11 cellular contexts compared by ENCODE assay signal in genomic region chr16:87986361-87986849, GRCh38. TPM values are rescaled to one million over a fixed set of nuclear protein-coding genes. Genes with fewer than 3 reads are reported as not detected.
DNase-seq lines count a peak whose midpoint lies in the region; ATAC-seq, FAIRE-seq and TF ChIP-seq lines count a peak whose summit lies in the region.
"Not testable (repeated sequence)": the region's sequence is repeated elsewhere in the genome, so short reads cannot be mapped to it uniquely, and the experiment has no call there.
"Had no signal": no experiment of that assay in that cellular context is flagged by ENCODE, and none has a peak within 500 bp of the region (broad histone marks: within the 10 kb centered on the region; RNA-seq: fewer than 3 reads in every experiment).

No MANE protein-coding gene starts in this region.

- TF ChIP-seq POLR2A in K562 (conservative IDR thresholded peaks at IDR 0.05), result not testable (repeated sequence)

- TF ChIP-seq CTCF in HL-60 (IDR thresholded peaks at IDR 0.05; ENCODE audit: insufficient read depth, low read length); RWPE2 (IDR thresholded peaks at IDR 0.05; ENCODE audit: poor library complexity, severe bottlenecking); foreskin fibroblast (IDR thresholded peaks at IDR 0.05; ENCODE audit: low read depth, low read length); parathyroid adenoma (IDR thresholded peaks at IDR 0.05): not testable (repeated sequence)
- peak in 1 of 3 experiments; percentile 17; a peak in 1 of 6 replicates for TF ChIP-seq CTCF in K562 (IDR thresholded peaks at IDR 0.05 in 2 of 3, conservative IDR thresholded peaks at IDR 0.05 in 1 of 3; ENCODE audit: insufficient read depth in 2 of 3, low read depth in 1 of 3, low read length in 3 of 3)

- H2AFZ ChIP-seq in K562 (ENCODE audit: low read depth, low read length), result peak overlapping the region; percentile 39; the same call in 1 of the 2 replicates
- not testable (repeated sequence) for H2AFZ ChIP-seq in parathyroid adenoma

- H3K36me3 ChIP-seq in BLaER1 treated with 17β-estradiol and CSF1 and Interleukin-3, amounts not matched to agents 10 nM and 100 nM, result peaks cover 44 to 82% (median 57%) of the 10 kb centered on the region in 11 experiments
- H3K36me3 ChIP-seq in RWPE2 (ENCODE audit: low read depth); parathyroid adenoma (ENCODE audit: control insufficient read depth, insufficient read depth, low read length): not testable (repeated sequence)
- H3K36me3 ChIP-seq in K562 (ENCODE audit: control insufficient read depth, insufficient read depth, low read length), result peaks cover 13% of the 10 kb centered on the region; the same call in 2 of the 3 replicates

- peaks cover 0 to 38% (median 31%) of the 10 kb centered on the region in 10 experiments; a peak in 16 of 20 replicates for H3K4me1 ChIP-seq in BLaER1 treated with 17β-estradiol and CSF1 and Interleukin-3, amounts not matched to agents 10 nM and 100 nM
- H3K4me1 ChIP-seq in RWPE2 (ENCODE audit: insufficient read depth, poor library complexity, severe bottlenecking); K562 (replicated peaks in 1 of 2; ENCODE audit: control insufficient read depth in 2 of 2, insufficient read depth in 2 of 2, low read length in 2 of 2): not testable (repeated sequence)
- H3K4me1 ChIP-seq in parathyroid adenoma, result peaks cover 30% of the 10 kb centered on the region

- not testable (repeated sequence) for TF ChIP-seq EP300 in K562 (IDR thresholded peaks at IDR 0.05; ENCODE audit: low read length)

- DNase-seq in HL-60 (ENCODE audit: low read depth in 1 of 2, low spot score in 1 of 2), result peak; percentile 4 to 21
- DNase-seq in RWPE2 (ENCODE audit: low spot score), result not testable (repeated sequence)
- DNase-seq in activated T-cell treated with anti-CD3 and anti-CD28 coated beads for 48 hours (ENCODE audit: low read depth), result peak; percentile 35
- DNase-seq in K562 (ENCODE audit: extremely low read depth in 1 of 4, low spot score in 3 of 4), result peak in 2 of 4 experiments; percentile 27 to 54
- peak; percentile 59 to 69 for DNase-seq in foreskin fibroblast
- peak; percentile 42 for DNase-seq in stimulated activated CD8-positive, alpha-beta memory T cell treated with anti-CD3 and anti-CD28 coated beads, Interleukin-4, amount 100 ng/mL, for 24 hours (ENCODE audit: low read depth)

- not testable (repeated sequence) for H3K79me2 ChIP-seq in K562 (ENCODE audit: control insufficient read depth, insufficient read depth, low read length); parathyroid adenoma

- H3K27me3 ChIP-seq in BLaER1 treated with 17β-estradiol and CSF1 and Interleukin-3, amounts not matched to agents 10 nM and 100 nM; HL-60 (ENCODE audit: insufficient read depth, poor library complexity, severe bottlenecking); RWPE2 (ENCODE audit: insufficient read depth, poor library complexity, severe bottlenecking); K562 (ENCODE audit: control insufficient read depth in 2 of 2, insufficient read depth in 2 of 2, low read length in 2 of 2); parathyroid adenoma (ENCODE audit: control insufficient read depth, insufficient read depth, low read length): not testable (repeated sequence)

- intact Hi-C loops in K562 (cut with micrococcal nuclease), result not testable (repeated sequence)

- not testable (repeated sequence) for H3K9me3 ChIP-seq in BLaER1 treated with 17β-estradiol and CSF1 and Interleukin-3, amounts not matched to agents 10 nM and 100 nM (replicated peaks in 1 of 11); RWPE2 (ENCODE audit: severe bottlenecking); K562 (replicated peaks; ENCODE audit: control insufficient read depth, insufficient read depth, low read depth, low read length); parathyroid adenoma (ENCODE audit: control insufficient read depth, low read length)

- H3K27ac ChIP-seq in BLaER1 treated with 17β-estradiol and CSF1 and Interleukin-3, amounts not matched to agents 10 nM and 100 nM, result peak overlapping the region in 9 of 11 experiments; percentile 22 to 58 (median 45); a peak in 14 of 22 replicates
- not testable (repeated sequence) for H3K27ac ChIP-seq in HL-60 (replicated peaks); RWPE2 (ENCODE audit: poor library complexity, severe bottlenecking); K562 (ENCODE audit: extremely low read depth, low read depth, low read length)
- H3K27ac ChIP-seq in parathyroid adenoma, result peak overlapping the region; percentile 42

- 28% methylated on average over 5 of the region's 5 CpGs for WGBS in K562 (ENCODE audit: insufficient coverage, low coverage, missing lambda C conversion rate)

- peak overlapping the region in 3 of 11 experiments; percentile 1 to 34 (median 3); a peak in 2 of 22 replicates for H3K9ac ChIP-seq in BLaER1 treated with 17β-estradiol and CSF1 and Interleukin-3, amounts not matched to agents 10 nM and 100 nM
- 0 out of 4 replicates have a peak overlapping the region, but pooled peaks of 1 of the 2 experiments have one; percentile 52 for H3K9ac ChIP-seq in K562 (ENCODE audit: insufficient read depth in 1 of 2, low read depth in 2 of 2, low read length in 2 of 2)
- H3K9ac ChIP-seq in parathyroid adenoma, result not testable (repeated sequence)

- BruUV-seq in K562 (replicated peaks; lab: Mats Ljungman, UMichigan), result not testable (repeated sequence)

- CTCF ChIA-PET in K562 (lab: Yijun Ruan, JAX; ENCODE audit: low intra/inter-chr PET ratio), result not testable (repeated sequence)

- POLR2A ChIA-PET in K562 (lab: Yijun Ruan, JAX), result interaction anchor here (0.7 kb wide), 1 partner anchor 399 kb away, joined by 3 read pairs; no protein-coding TSS in a partner anchor

- 0 out of 4 replicates have a peak, but pooled peaks of 1 of the 2 experiments have one; percentile 8 for TF ChIP-seq RAD21 in K562 (CRISPR knock-in tag; conservative IDR thresholded peaks at IDR 0.05 in 1 of 2, IDR thresholded peaks at IDR 0.05 in 1 of 2)

- ATAC-seq in RWPE2 (ENCODE audit: low read depth), result peak; percentile 73
- ATAC-seq in K562, result peak; percentile 75

- FAIRE-seq in K562 (lab: Jason Lieb, UNC), result peak; percentile 76

- peak overlapping the region in 6 of 11 experiments; percentile 3 to 28 (median 24); a peak in 4 of 22 replicates for H3K4me2 ChIP-seq in BLaER1 treated with 17β-estradiol and CSF1 and Interleukin-3, amounts not matched to agents 10 nM and 100 nM
- H3K4me2 ChIP-seq in K562 (ENCODE audit: insufficient read depth, low read length); parathyroid adenoma (ENCODE audit: low read length): not testable (repeated sequence)

- H3K4me3 ChIP-seq in BLaER1 treated with 17β-estradiol and CSF1 and Interleukin-3, amounts not matched to agents 10 nM and 100 nM; HL-60 (replicated peaks; ENCODE audit: insufficient read depth, low read length); RWPE2 (ENCODE audit: severe bottlenecking); K562; foreskin fibroblast (ENCODE audit: low read depth in 1 of 2, low read length in 2 of 2); parathyroid adenoma (ENCODE audit: low read depth, low read length): not testable (repeated sequence)

- not testable (repeated sequence) for H3K9me1 ChIP-seq in K562 (ENCODE audit: control insufficient read depth, insufficient read depth, low read length)

- in situ Hi-C loops in K562 (cut with MboI), result not testable (repeated sequence)

- not testable (repeated sequence) for H4K20me1 ChIP-seq in BLaER1 treated with 17β-estradiol and CSF1 and Interleukin-3, amounts not matched to agents 10 nM and 100 nM; K562 (replicated peaks; ENCODE audit: control insufficient read depth, insufficient read depth, low read length)

RNA-seq across cellular contexts. Expression of gene BANP, which starts 35.2 kb away (rescaled TPM):
- total RNA-seq in K562 (2011; cell fraction: chromatin; rRNA removed; ENCODE audit: low replicate concordance), result 107 and 121 TPM in 2 replicates
- total RNA-seq in K562 (2011; cell fraction: nucleolus; rRNA removed), result 56.7 and 71.4 TPM in 2 replicates
- total RNA-seq in K562 (2011; cell fraction: nucleoplasm; rRNA removed), result 79.5 and 85.3 TPM in 2 replicates
- total RNA-seq in K562 (2014; rRNA removed) (17.1 and 22.1 TPM in 2 replicates), K562 (2014; rRNA removed; fragmentation: Illumina TruSeq; extraction: Trizol) (10.7 and 15.6 TPM in 2 replicates), K562 (2015; rRNA removed; fragmentation: Illumina TruSeq; extraction: Trizol) (14.4 and 16.1 TPM in 2 replicates), K562 (2021) (21.7 and 25.7 TPM in 2 replicates)
- polyA plus RNA-seq in K562 (2011; rRNA removed) (12.1 and 13.1 TPM in 2 replicates), K562 (2014; fragmentation: Illumina TruSeq; extraction: Trizol) (13.0 and 19.2 TPM in 2 replicates), K562 (2014; fragmentation: Nextera tagmentation; extraction: Ambion mirVana) (1 to 10 TPM; 4.6 to 4.7 TPM), K562 (2014; rRNA removed) (16.0 and 19.0 TPM in 2 replicates)
- polyA plus RNA-seq in K562 (2011; cell fraction: cytosol; rRNA removed), result 13.7 and 18.2 TPM in 2 replicates
- polyA plus RNA-seq in K562 (2011; cell fraction: nucleus; rRNA removed), result 30.9 and 42.3 TPM in 2 replicates
- 19.2 and 21.4 TPM in 2 replicates for polyA plus RNA-seq in K562 (2012)
- polyA minus RNA-seq in K562 (2011; rRNA and poly(A)+ RNA removed), result 22.0 and 25.5 TPM in 2 replicates
- 12.1 and 21.2 TPM in 2 replicates for polyA minus RNA-seq in K562 (2011; cell fraction: cytosol; rRNA and poly(A)+ RNA removed)
- 32.4 and 45.1 TPM in 2 replicates for polyA minus RNA-seq in K562 (2011; cell fraction: nucleus; rRNA and poly(A)+ RNA removed)

RNA-seq across cellular contexts. Expression of gene CA5A, which starts 50.1 kb away (rescaled TPM):
- not detected in 2 replicates for total RNA-seq in K562 (2011; cell fraction: chromatin; rRNA removed; ENCODE audit: low replicate concordance)
- 0.66 TPM in 1 of 2 replicates, not detected in the other for total RNA-seq in K562 (2011; cell fraction: nucleolus; rRNA removed)
- not detected in 2 replicates for total RNA-seq in K562 (2011; cell fraction: nucleoplasm; rRNA removed)
- not detected in 2 replicates for total RNA-seq in K562 (2014; rRNA removed)
- total RNA-seq in K562 (2014; rRNA removed; fragmentation: Illumina TruSeq; extraction: Trizol), result not detected in 2 replicates
- total RNA-seq in K562 (2015; rRNA removed; fragmentation: Illumina TruSeq; extraction: Trizol), result not detected in 2 replicates
- not detected in 2 replicates for total RNA-seq in K562 (2021)
- not detected in 2 replicates for polyA plus RNA-seq in K562 (2011; rRNA removed)
- polyA plus RNA-seq in K562 (2011; cell fraction: cytosol; rRNA removed), result not detected in 2 replicates
- 0.18 TPM in 1 of 2 replicates, not detected in the other for polyA plus RNA-seq in K562 (2011; cell fraction: nucleus; rRNA removed)
- 0.07 and 0.15 TPM in 2 replicates for polyA plus RNA-seq in K562 (2012)
- polyA plus RNA-seq in K562 (2014; fragmentation: Illumina TruSeq; extraction: Trizol), result not detected in 2 replicates
- polyA plus RNA-seq in K562 (2014; fragmentation: Nextera tagmentation; extraction: Ambion mirVana), result not detected
- not detected in 2 replicates for polyA plus RNA-seq in K562 (2014; rRNA removed)
- polyA minus RNA-seq in K562 (2011; rRNA and poly(A)+ RNA removed), result 0.04 TPM in 1 of 2 replicates, not detected in the other
- polyA minus RNA-seq in K562 (2011; cell fraction: cytosol; rRNA and poly(A)+ RNA removed), result not detected in 2 replicates
- not detected in 2 replicates for polyA minus RNA-seq in K562 (2011; cell fraction: nucleus; rRNA and poly(A)+ RNA removed)
- total RNA-seq: CD4-positive, alpha-beta memory T cell; left ventricle myocardium inferior; occipital lobe had no signal
- polyA plus RNA-seq: CD4-positive, alpha-beta memory T cell had no signal
